8 cellular contexts compared by ENCODE assay signal in the genomic region with DNA sequence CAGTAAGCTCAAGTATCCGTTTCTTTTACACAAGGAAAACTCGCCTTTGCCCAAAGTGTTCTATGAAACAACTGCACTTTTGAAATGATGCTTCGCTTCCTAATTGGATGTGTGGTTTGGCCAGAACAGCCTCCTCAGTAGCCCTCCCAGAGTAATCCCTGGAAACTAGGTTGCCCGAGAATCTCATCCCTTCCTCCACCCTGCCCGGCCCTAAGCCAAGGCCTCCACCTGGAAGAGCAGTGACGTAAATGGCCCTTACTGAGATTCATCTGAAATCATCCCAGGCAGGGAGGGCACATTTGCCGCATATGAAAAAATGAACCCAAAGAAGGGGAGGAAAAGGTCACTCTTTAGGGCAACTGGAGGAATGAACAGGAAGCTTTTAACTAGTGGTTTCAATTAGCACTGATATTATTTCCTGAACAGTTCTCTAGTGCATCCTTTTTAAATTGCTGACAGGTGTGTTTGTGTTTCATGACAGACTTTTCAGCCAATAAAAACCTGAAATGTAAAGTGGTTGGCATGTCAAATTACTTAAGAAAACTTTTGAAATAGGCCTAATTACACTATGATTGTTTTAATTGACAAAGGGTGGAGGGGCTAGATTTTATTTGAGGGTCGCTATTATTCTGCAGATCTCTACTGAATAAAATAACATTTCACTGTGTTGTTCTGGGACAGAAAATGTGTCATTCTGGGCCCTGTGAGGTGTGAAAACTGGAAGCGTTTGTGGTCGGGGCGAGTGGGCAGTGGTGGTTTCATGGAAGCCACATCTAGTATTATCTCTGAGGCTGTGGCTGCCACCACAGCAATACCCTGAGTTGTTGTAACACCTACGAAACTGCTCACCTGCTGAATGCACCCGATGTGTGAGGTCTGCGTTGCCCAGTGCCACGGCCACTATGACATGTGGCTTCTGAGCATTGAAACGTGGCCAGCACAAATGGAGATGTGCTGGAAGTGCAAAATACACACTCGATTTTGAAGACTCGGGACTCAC.
A peak's percentile ranks its signal among the peaks of the same experiment; 100 is the strongest.
DNase-seq lines count a peak whose midpoint lies in the region; ATAC-seq lines count a peak whose summit lies in the region.

No MANE protein-coding gene starts in this region.

- CTCF ChIA-PET in activated CD4-positive, alpha-beta memory T cell treated with anti-CD3 and anti-CD28 coated beads for 36 hours (lab: Charles Lee), result interaction anchor here (0.9 to 1.0 kb wide), 2 partner anchors 41 to 203 kb away, joined by 3 read pairs; no protein-coding TSS in a partner anchor

- H3K27me3 Mint-ChIP-seq in activated CD4-positive, alpha-beta memory T cell treated with anti-CD3 and anti-CD28 coated beads for 36 hours, result peaks cover 14% of the 10 kb centered on the region

- peaks cover 5% of the 10 kb centered on the region; the same call in 1 of the 2 replicates for H3K27me3 ChIP-seq in HAP-1 (ENCODE audit: low read depth)

- no peak overlapping the region for H3K4me3 ChIP-seq in HAP-1

- peak; percentile 88 for DNase-seq in activated CD4-positive, alpha-beta memory T cell treated with anti-CD3 and anti-CD28 coated beads for 36 hours
- peak; percentile 29 to 72 for DNase-seq in stimulated activated CD4-positive, alpha-beta T cell treated with anti-CD3 and anti-CD28 coated beads, Interleukin-12 subunit alpha, Interleukin-12 subunit beta, amount 100 ng/mL, for 24 hours (ENCODE audit: low read depth in 2 of 2)
- no peak for DNase-seq in DMS 273 treated with DMSO at 0.1 percent for 48 hours (lab: John Stamatoyannopoulos, UW)
- no peak for DNase-seq in 8988T
- no peak for DNase-seq in HAP-1 (ENCODE audit: low spot score in 2 of 2)

- H3K36me3 ChIP-seq in HAP-1 (replicated peaks), result no peaks in the 10 kb centered on the region

- H3K9me3 Mint-ChIP-seq in activated CD4-positive, alpha-beta memory T cell treated with anti-CD3 and anti-CD28 coated beads for 36 hours, result no peaks in the 10 kb centered on the region

- intact Hi-C loops in activated CD4-positive, alpha-beta memory T cell treated with anti-CD3 and anti-CD28 coated beads for 36 hours (cut with micrococcal nuclease), result loop anchor here (1.0 kb wide), 2 partner anchors 41 to 202 kb away; no protein-coding TSS in a partner anchor

- in situ Hi-C loops in HAP-1 (cut with MboI; ENCODE audit: low sequenced_read_pairs), result no loop called here

- H3K9me3 ChIP-seq in HAP-1, result no peaks in the 10 kb centered on the region

- H3K4me1 ChIP-seq in HAP-1, result peaks cover 8% of the 10 kb centered on the region

- H3K27ac Mint-ChIP-seq in activated CD4-positive, alpha-beta memory T cell treated with anti-CD3 and anti-CD28 coated beads for 36 hours, result peak overlapping the region; percentile 41

- peaks cover 5% of the 10 kb centered on the region for H3K36me3 Mint-ChIP-seq in activated CD4-positive, alpha-beta memory T cell treated with anti-CD3 and anti-CD28 coated beads for 36 hours

- peak; percentile 88 for ATAC-seq in GM18519 (IDR thresholded peaks at IDR 0.05; ENCODE audit: low FRiP score, unreplicated experiment)
- peak; percentile 94 for ATAC-seq in HG02678 (IDR thresholded peaks at IDR 0.05; ENCODE audit: unreplicated experiment)
- no peak for ATAC-seq in HG02970 (IDR thresholded peaks at IDR 0.05; ENCODE audit: low FRiP score, unreplicated experiment)

- POLR2A ChIA-PET in activated CD4-positive, alpha-beta memory T cell treated with anti-CD3 and anti-CD28 coated beads for 36 hours (lab: Charles Lee), result interaction anchor here (0.9 kb wide), 1 partner anchor 41 kb away, joined by 3 read pairs; no protein-coding TSS in a partner anchor

- H3K4me3 Mint-ChIP-seq in activated CD4-positive, alpha-beta memory T cell treated with anti-CD3 and anti-CD28 coated beads for 36 hours, result no peak overlapping the region

- peaks cover 15% of the 10 kb centered on the region for H3K4me1 Mint-ChIP-seq in activated CD4-positive, alpha-beta memory T cell treated with anti-CD3 and anti-CD28 coated beads for 36 hours (ENCODE audit: low read depth)

Comparison
In these comparisons a context has a peak if more than half of its experiments do, and no peak if none do; other contexts are left out.
1. DNase-seq: peak in activated CD4-positive, alpha-beta memory T cell treated with anti-CD3 and anti-CD28 coated beads for 36 hours (single experiment) and stimulated activated CD4-positive, alpha-beta T cell treated with anti-CD3 and anti-CD28 coated beads, Interleukin-12 subunit alpha, Interleukin-12 subunit beta, amount 100 ng/mL, for 24 hours (2 of 2); none in DMS 273 treated with DMSO at 0.1 percent for 48 hours (single experiment), 8988T (single experiment) and HAP-1 (0 of 2).